In genomic region chr22:24156915-24157782, GRCh38 we compare ENCODE assay signal across 1 cellular context.
A peak's percentile ranks its signal among the peaks of the same experiment; 100 is the strongest.
TF ChIP-seq lines count a peak whose summit lies in the region.

No MANE protein-coding gene starts in this region.

TF ChIP-seq in GM12878, 131 proteins besides CTCF, POLR2A, EP300 and RAD21 (continued from another document):
- TF ChIP-seq CEBPZ (IDR thresholded peaks at IDR 0.05; ENCODE audit: low read depth, low read length) (no peak), FOS (IDR thresholded peaks at IDR 0.05; ENCODE audit: borderline replicate concordance, extremely low read depth, insufficient read length) (no peak), RAD51 (IDR thresholded peaks at IDR 0.05) (no peak), ASH2L (IDR thresholded peaks at IDR 0.05; ENCODE audit: borderline replicate concordance, low read depth) (no peak), GABPA (IDR thresholded peaks at IDR 0.05; ENCODE audit: low read depth) (no peak), NBN (IDR thresholded peaks at IDR 0.05) (0 out of 2 replicates have a peak, but pooled peaks have one; percentile 67), PAX5 (IDR thresholded peaks at IDR 0.05; ENCODE audit: borderline replicate concordance, low read depth, low read length) (0 out of 2 replicates have a peak, but pooled peaks have one; percentile 35), ZNF622 (IDR thresholded peaks at IDR 0.05) (no peak), TCF12 (IDR thresholded peaks at IDR 0.05; ENCODE audit: low read depth, low read length) (0 out of 2 replicates have a peak, but pooled peaks have one; percentile 39), KAT2A (conservative IDR thresholded peaks at IDR 0.05; ENCODE audit: control insufficient read depth, low read depth, low read length) (no peak), TBL1XR1 (IDR thresholded peaks at IDR 0.05; ENCODE audit: low read depth, low read length) (peak; percentile 74; the same call in 1 of the 2 replicates), ETV6 (conservative IDR thresholded peaks at IDR 0.05 in 1 of 2, IDR thresholded peaks at IDR 0.05 in 1 of 2; ENCODE audit: borderline replicate concordance in 1 of 2, low read depth in 1 of 2) (peak in 1 of 2 experiments; percentile 79; a peak in 2 of 4 replicates), SMARCA5 (IDR thresholded peaks at IDR 0.05) (peak; percentile 60; the same call in 1 of the 2 replicates), CREB1 (IDR thresholded peaks at IDR 0.05; ENCODE audit: low read depth) (peak; percentile 68; the same call in 1 of the 2 replicates), HSF1 (IDR thresholded peaks at IDR 0.05; ENCODE audit: low read depth, low read length) (no peak), YY1 (IDR thresholded peaks at IDR 0.05; ENCODE audit: low read depth, low read length) (peak; percentile 63; the same call in 1 of the 2 replicates)
